In the genomic region with DNA sequence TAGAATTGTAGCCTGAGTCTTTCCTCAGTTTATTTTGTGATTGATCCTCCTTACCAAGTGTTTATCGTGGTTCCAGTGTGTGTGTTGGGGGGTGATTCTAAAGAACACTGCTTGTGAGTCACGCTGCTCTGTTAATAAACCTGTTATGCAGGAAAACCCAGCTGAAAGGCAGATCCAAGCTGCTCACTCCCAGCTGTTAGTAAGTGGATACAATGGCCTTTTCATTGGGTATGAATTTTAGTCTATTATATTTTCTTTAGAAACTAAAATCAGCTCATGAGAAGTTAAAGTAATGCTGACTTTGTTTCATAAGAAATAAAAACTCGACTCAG, we compare ENCODE assay signal across 8 cellular contexts. TPM values are rescaled to one million over a fixed set of nuclear protein-coding genes. Genes with fewer than 3 reads are reported as not detected.
DNase-seq lines count a peak whose midpoint lies in the region; ATAC-seq and TF ChIP-seq lines count a peak whose summit lies in the region.

No MANE protein-coding gene starts in this region.

- intact Hi-C loops in A673 (cut with micrococcal nuclease; ENCODE audit: unreplicated experiment) (no loop called here), MCF 10A (cut with micrococcal nuclease) (loop anchor here (1.0 kb wide), 2 partner anchors 12 to 15 kb away; no protein-coding TSS in a partner anchor)

- BruUV-seq in A673 (replicated peaks; lab: Mats Ljungman, UMichigan): no TSS peak
- no TSS peak for BruUV-seq in MCF 10A (replicated peaks; lab: Mats Ljungman, UMichigan)

- no peaks in the 10 kb centered on the region for H3K27me3 Mint-ChIP-seq in MCF 10A (ENCODE audit: insufficient read depth, unreplicated experiment)

- no peaks in the 10 kb centered on the region for H3K9me3 Mint-ChIP-seq in MCF 10A (ENCODE audit: unreplicated experiment)

- CTCF ChIA-PET in A673 (lab: Charles Lee) (no interaction called here), MCF 10A (lab: Yijun Ruan, JAX) (interaction anchor here (0.6 to 7.7 kb wide), 12 partner anchors 15 to 1041 kb away, joined by 3 to 72 read pairs (median 4); a partner anchor contains a TSS)

- no peak for DNase-seq in A673 (ENCODE audit: low spot score)
- DNase-seq in HT-29 (ENCODE audit: low spot score): peak; percentile 93
- DNase-seq in MCF 10A (ENCODE audit: unreplicated experiment): peak; percentile 58
- no peak for DNase-seq in activated effector memory CD4-positive, alpha-beta T cell treated with Interleukin-2 at 50 U/mL for 16 hours
- DNase-seq in stimulated activated CD4-positive, alpha-beta T cell treated with anti-CD3 and anti-CD28 coated beads, Interleukin-1b, Interleukin-23, amount 100 ng/mL, for 48 hours: no peak
- DNase-seq in putamen (ENCODE audit: low spot score): no peak

- H3K27me3 ChIP-seq in A673 (replicated peaks; ENCODE audit: insufficient read depth, low read depth, low read length, poor library complexity): no peaks in the 10 kb centered on the region

- peak overlapping the region; percentile 64 for H3K4me3 Mint-ChIP-seq in MCF 10A (ENCODE audit: unreplicated experiment)

- H3K27ac Mint-ChIP-seq in MCF 10A (ENCODE audit: low read depth, unreplicated experiment): peak overlapping the region; percentile 97

- TF ChIP-seq CTCF in A673 (conservative IDR thresholded peaks at IDR 0.05; ENCODE audit: low read depth, low read length): no peak
- TF ChIP-seq CTCF in MCF 10A (IDR thresholded peaks at IDR 0.05; ENCODE audit: unreplicated experiment): no peak

- H3K27ac ChIP-seq in A673 (ENCODE audit: low read depth, low read length, poor library complexity, severe bottlenecking) (peak overlapping the region; percentile 37), mesodermal cell (ENCODE audit: low read depth, low read length, severe bottlenecking) (peak overlapping the region; percentile 92)

- WGBS in mesodermal cell (ENCODE audit: insufficient coverage in 2 of 2), 2 experiments: 91 to 95% methylated on average over 1 to 3 of the region's 3 CpGs

- H3K36me3 Mint-ChIP-seq in MCF 10A (ENCODE audit: insufficient read depth, unreplicated experiment): peaks cover 8% of the 10 kb centered on the region

- ATAC-seq in GM21529 (IDR thresholded peaks at IDR 0.05; ENCODE audit: unreplicated experiment): no peak

- peaks cover 30% of the 10 kb centered on the region for H3K4me1 Mint-ChIP-seq in MCF 10A (ENCODE audit: insufficient read depth, unreplicated experiment)

- POLR2A ChIA-PET in A673 (lab: Charles Lee; ENCODE audit: low non-redundant PET) (no interaction called here), MCF 10A (lab: Yijun Ruan, JAX) (interaction anchor here (0.6 to 9.4 kb wide), 13 partner anchors 10 to 562 kb away, joined by 3 to 340 read pairs (median 8); a partner anchor contains a TSS)

- no peaks in the 10 kb centered on the region for H3K36me3 ChIP-seq in A673 (ENCODE audit: insufficient read depth, low read length, poor library complexity, severe bottlenecking)
- H3K36me3 ChIP-seq in mesodermal cell (ENCODE audit: control insufficient read depth, insufficient read depth, low read length): no peaks in the 10 kb centered on the region

- H3K9me3 ChIP-seq in A673 (ENCODE audit: low read depth, low read length, poor library complexity, severe bottlenecking) (no peaks in the 10 kb centered on the region), mesodermal cell (ENCODE audit: control insufficient read depth, low read length) (no peaks in the 10 kb centered on the region)

- peaks cover 22% of the 10 kb centered on the region for H3K4me1 ChIP-seq in A673 (ENCODE audit: insufficient read depth, low read length, poor library complexity, severe bottlenecking)
- peaks cover 33% of the 10 kb centered on the region for H3K4me1 ChIP-seq in mesodermal cell (ENCODE audit: control insufficient read depth, insufficient read depth, low read length, poor library complexity, severe bottlenecking)

- H3K4me3 ChIP-seq in A673 (ENCODE audit: low read depth, low read length, poor library complexity, severe bottlenecking): no peak overlapping the region
- peak overlapping the region; percentile 21 for H3K4me3 ChIP-seq in mesodermal cell (ENCODE audit: extremely low read depth, insufficient read depth, low read length, poor library complexity, severe bottlenecking)

RNA-seq across cellular contexts. Expression of a gene that starts 12.2 kb away (rescaled TPM):
- 148 and 159 TPM in 2 replicates for total RNA-seq in A673 (2021)
- 91.7 and 98.4 TPM in 2 replicates for total RNA-seq in HT-29 (2014; rRNA removed; shearing (Covaris generic))
- 217 and 280 TPM in 2 replicates for total RNA-seq in MCF 10A (2022)
- 506 TPM for polyA plus RNA-seq in mesodermal cell (2013, experiment 1 of 2)
- polyA plus RNA-seq in mesodermal cell (2013, experiment 2 of 2): 508 TPM

RNA-seq across cellular contexts. Expression of a gene that starts 26.5 kb away (rescaled TPM):
- total RNA-seq in A673 (2021): 6.1 and 7.4 TPM in 2 replicates
- 0.81 and 1.4 TPM in 2 replicates for total RNA-seq in HT-29 (2014; rRNA removed; shearing (Covaris generic))
- total RNA-seq in MCF 10A (2022): 3.5 and 3.9 TPM in 2 replicates
- 5.2 TPM for polyA plus RNA-seq in mesodermal cell (2013, experiment 1 of 2)
- 5.0 TPM for polyA plus RNA-seq in mesodermal cell (2013, experiment 2 of 2)

Comparison
In these comparisons a context has a peak if more than half of its experiments do, and no peak if none do; other contexts are left out.
1. DNase-seq: peak in HT-29 (single experiment) and MCF 10A (single experiment); none in A673 (single experiment), activated effector memory CD4-positive, alpha-beta T cell treated with Interleukin-2 at 50 U/mL for 16 hours (single experiment), stimulated activated CD4-positive, alpha-beta T cell treated with anti-CD3 and anti-CD28 coated beads, Interleukin-1b, Interleukin-23, amount 100 ng/mL, for 48 hours (single experiment) and putamen (single experiment).